ENCODE assay signal across 22 cellular contexts in the genomic region with DNA sequence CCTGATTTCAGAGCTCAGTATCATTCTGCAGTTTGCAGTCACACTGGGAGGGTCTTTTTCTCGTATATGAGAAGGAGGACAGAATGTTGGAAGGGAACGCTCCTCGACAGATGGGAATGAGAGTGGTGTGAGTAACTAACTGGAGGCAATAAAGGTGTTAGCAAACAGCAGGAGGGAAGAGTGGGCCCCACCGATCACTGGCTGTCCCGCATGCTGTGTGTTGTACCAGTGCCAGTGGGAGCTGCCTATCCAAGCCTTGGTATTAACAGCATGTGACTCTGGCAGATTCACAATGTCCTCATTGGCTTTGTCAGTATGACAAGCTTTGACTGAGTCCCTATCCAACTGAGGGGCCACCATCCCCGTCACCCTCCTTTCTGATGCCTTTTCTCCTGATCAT.
DNase-seq lines count a peak whose midpoint lies in the region; ATAC-seq, FAIRE-seq and TF ChIP-seq lines count a peak whose summit lies in the region.
"Had no signal": no experiment of that assay in that cellular context is flagged by ENCODE, and none has a peak within 500 bp of the region (broad histone marks: within the 10 kb centered on the region; RNA-seq: fewer than 3 reads in every experiment).

No MANE protein-coding gene starts in this region.

- H3K4me1 ChIP-seq in left ventricle myocardium inferior (peaks cover 51% of the 10 kb centered on the region), K562 (replicated peaks in 1 of 2; ENCODE audit: control insufficient read depth in 2 of 2, insufficient read depth in 2 of 2, low read length in 2 of 2) (peaks cover 0 to 19% of the 10 kb centered on the region in 2 experiments; a peak in 2 of 5 replicates)

- no TSS peak for BruUV-seq in K562 (replicated peaks; lab: Mats Ljungman, UMichigan)

- H3K36me3 ChIP-seq in left ventricle myocardium inferior = no peaks in the 10 kb centered on the region
- H3K36me3 ChIP-seq in K562 (ENCODE audit: control insufficient read depth, insufficient read depth, low read length) = no peaks in the 10 kb centered on the region
- H3K36me3 ChIP-seq: BLaER1 treated with 17β-estradiol and CSF1 and Interleukin-3, amounts not matched to agents 10 nM and 100 nM; heart left ventricle; lower lobe of right lung; spleen; tibial nerve had no signal

- peak overlapping the region; percentile 89 for H3K27ac Mint-ChIP-seq in mesothelial cell of epicardium
- peak overlapping the region; percentile 58 for H3K27ac Mint-ChIP-seq in type B pancreatic cell
- H3K27ac Mint-ChIP-seq in naive thymus-derived CD8-positive, alpha-beta T cell = no peak overlapping the region
- H3K27ac Mint-ChIP-seq: H9; stimulated activated naive CD8-positive, alpha-beta T cell treated with anti-CD3 and anti-CD28 coated beads, Interleukin-15, amount 100 ng/mL, for 72 hours; T-cell had no signal

- H3K27me3 ChIP-seq in left ventricle myocardium inferior (ENCODE audit: low read depth) (no peaks in the 10 kb centered on the region), K562 (ENCODE audit: control insufficient read depth in 2 of 2, insufficient read depth in 2 of 2, low read length in 2 of 2) (no peaks in the 10 kb centered on the region)
- H3K27me3 ChIP-seq: BLaER1 treated with 17β-estradiol and CSF1 and Interleukin-3, amounts not matched to agents 10 nM and 100 nM; heart left ventricle; spleen; tibial nerve had no signal

- no peaks in the 10 kb centered on the region for H3K79me2 ChIP-seq in K562 (ENCODE audit: control insufficient read depth, insufficient read depth, low read length)

- H3K36me3 Mint-ChIP-seq in mesothelial cell of epicardium (no peaks in the 10 kb centered on the region), type B pancreatic cell (peaks cover 4% of the 10 kb centered on the region)
- H3K36me3 Mint-ChIP-seq in naive thymus-derived CD8-positive, alpha-beta T cell = no peaks in the 10 kb centered on the region
- H3K36me3 Mint-ChIP-seq: T-cell had no signal

- no peaks in the 10 kb centered on the region for H3K9me3 ChIP-seq in left ventricle myocardium inferior (replicated peaks)
- no peaks in the 10 kb centered on the region for H3K9me3 ChIP-seq in K562 (replicated peaks; ENCODE audit: control insufficient read depth, insufficient read depth, low read depth, low read length)
- H3K9me3 ChIP-seq: heart left ventricle, lower lobe of right lung, spleen, tibial nerve had no signal

- H3K9me3 Mint-ChIP-seq in mesothelial cell of epicardium (peaks cover 9% of the 10 kb centered on the region), type B pancreatic cell (peaks cover 3% of the 10 kb centered on the region)
- H3K9me3 Mint-ChIP-seq in naive thymus-derived CD8-positive, alpha-beta T cell = peaks cover 0 to 3% (median 0%) of the 10 kb centered on the region in 9 donors
- H3K9me3 Mint-ChIP-seq: activated T-cell treated with anti-CD3 and anti-CD28 coated beads, Interleukin-2, amount 50 U/mL, for 4 hours; H9; stimulated activated naive CD8-positive, alpha-beta T cell treated with anti-CD3 and anti-CD28 coated beads, Interleukin-15, amount 100 ng/mL, for 72 hours; T-cell had no signal

- POLR2A ChIA-PET in K562 (lab: Yijun Ruan, JAX) = no interaction called here
- POLR2A ChIA-PET in naive thymus-derived CD8-positive, alpha-beta T cell (lab: Charles Lee) = interaction anchor here (0.7 kb wide), 1 partner anchor 86 kb away, joined by 3 read pairs; no protein-coding TSS in a partner anchor

- no peaks in the 10 kb centered on the region for H4K20me1 ChIP-seq in K562 (replicated peaks; ENCODE audit: control insufficient read depth, insufficient read depth, low read length)
- H4K20me1 ChIP-seq: BLaER1 treated with 17β-estradiol and CSF1 and Interleukin-3, amounts not matched to agents 10 nM and 100 nM had no signal

- peak overlapping the region; percentile 40; the same call in 1 of the 2 replicates for H2AFZ ChIP-seq in K562 (ENCODE audit: low read depth, low read length)

- TF ChIP-seq CTCF in left ventricle myocardium inferior (IDR thresholded peaks at IDR 0.05; ENCODE audit: borderline replicate concordance) (no peak), K562 (IDR thresholded peaks at IDR 0.05 in 2 of 3, conservative IDR thresholded peaks at IDR 0.05 in 1 of 3; ENCODE audit: insufficient read depth in 2 of 3, low read depth in 1 of 3, low read length in 3 of 3) (no peak), mesothelial cell of epicardium (IDR thresholded peaks at IDR 0.05; ENCODE audit: unreplicated experiment) (no peak), type B pancreatic cell (conservative IDR thresholded peaks at IDR 0.05) (no peak)

- H3K4me3 ChIP-seq in left ventricle myocardium inferior = no peak overlapping the region
- H3K4me3 ChIP-seq in K562 = no peak overlapping the region
- H3K4me3 ChIP-seq: BLaER1 treated with 17β-estradiol and CSF1 and Interleukin-3, amounts not matched to agents 10 nM and 100 nM; heart left ventricle; lower lobe of right lung; spleen; tibial nerve had no signal

- ATAC-seq in left ventricle myocardium superior (peak; percentile 13), K562 (no peak), GM18907 (IDR thresholded peaks at IDR 0.05; ENCODE audit: unreplicated experiment) (no peak)
- ATAC-seq in naive thymus-derived CD8-positive, alpha-beta T cell = no peak
- ATAC-seq: activated T-cell treated with anti-CD3 and anti-CD28 coated beads, Interleukin-2, amount 50 U/mL, for 4 hours; stimulated activated naive CD8-positive, alpha-beta T cell treated with anti-CD3 and anti-CD28 coated beads, Interleukin-15, amount 100 ng/mL, for 72 hours; T-cell had no signal

- FAIRE-seq in K562 (lab: Jason Lieb, UNC) = no peak

- WGBS in K562 (ENCODE audit: insufficient coverage, low coverage, missing lambda C conversion rate) = 86% methylated on average over 6 of the region's 6 CpGs

- no peak overlapping the region for H3K27ac ChIP-seq in left ventricle myocardium inferior (replicated peaks)
- H3K27ac ChIP-seq in K562 (ENCODE audit: extremely low read depth, low read depth, low read length) = no peak overlapping the region
- H3K27ac ChIP-seq: BLaER1 treated with 17β-estradiol and CSF1 and Interleukin-3, amounts not matched to agents 10 nM and 100 nM; heart left ventricle; lower lobe of right lung; spleen; tibial nerve had no signal

- H3K4me3 Mint-ChIP-seq in mesothelial cell of epicardium (no peak overlapping the region), type B pancreatic cell (peak overlapping the region; percentile 3)
- H3K4me3 Mint-ChIP-seq in naive thymus-derived CD8-positive, alpha-beta T cell = no peak overlapping the region
- H3K4me3 Mint-ChIP-seq: activated T-cell treated with anti-CD3 and anti-CD28 coated beads, Interleukin-2, amount 50 U/mL, for 4 hours; H9; stimulated activated naive CD8-positive, alpha-beta T cell treated with anti-CD3 and anti-CD28 coated beads, Interleukin-15, amount 100 ng/mL, for 72 hours; T-cell had no signal

- in situ Hi-C loops in K562 (cut with MboI) = no loop called here

- TF ChIP-seq POLR2A in K562 (conservative IDR thresholded peaks at IDR 0.05) = no peak

- H3K4me1 Mint-ChIP-seq in mesothelial cell of epicardium (peaks cover 69% of the 10 kb centered on the region), type B pancreatic cell (ENCODE audit: unreplicated experiment) (peaks cover 53% of the 10 kb centered on the region)
- H3K4me1 Mint-ChIP-seq in naive thymus-derived CD8-positive, alpha-beta T cell = peaks cover 0 to 31% (median 3%) of the 10 kb centered on the region in 4 donors

- TF ChIP-seq RAD21 in K562 (CRISPR knock-in tag; conservative IDR thresholded peaks at IDR 0.05 in 1 of 2, IDR thresholded peaks at IDR 0.05 in 1 of 2) = no peak

- DNase-seq in left ventricle myocardium superior (no peak), left ventricle myocardium inferior (no peak), K562 (ENCODE audit: extremely low read depth in 1 of 4, low spot score in 3 of 4) (no peak), mesothelial cell of epicardium (ENCODE audit: low spot score in 2 of 2, unreplicated experiment in 2 of 2) (no peak), type B pancreatic cell (ENCODE audit: extremely low spot score, unreplicated experiment) (no peak), iPS-NIHi7 (ENCODE audit: extremely low spot score) (no peak)
- no peak for DNase-seq in naive thymus-derived CD8-positive, alpha-beta T cell
- DNase-seq: activated naive CD4-positive, alpha-beta T cell treated with Interleukin-2 at 50 U/mL for 16 hours; activated T-cell treated with anti-CD3 and anti-CD28 coated beads, Interleukin-2, amount 50 U/mL, for 4 hours; H9; KG1; lower lobe of right lung; NCI-H1436; retina; spleen; stimulated activated CD4-positive, alpha-beta T cell treated with anti-CD3 and anti-CD28 coated beads, Interleukin-4, amount 100 ng/mL, for 24 hours; stimulated activated naive CD8-positive, alpha-beta T cell treated with anti-CD3 and anti-CD28 coated beads, Interleukin-15, amount 100 ng/mL, for 72 hours; T-cell had no signal

- H3K9ac ChIP-seq in K562 (ENCODE audit: insufficient read depth in 1 of 2, low read depth in 2 of 2, low read length in 2 of 2) = no peak overlapping the region
- H3K9ac ChIP-seq: BLaER1 treated with 17β-estradiol and CSF1 and Interleukin-3, amounts not matched to agents 10 nM and 100 nM had no signal

- no peaks in the 10 kb centered on the region for H3K9me1 ChIP-seq in K562 (ENCODE audit: control insufficient read depth, insufficient read depth, low read length)

- H3K4me2 ChIP-seq in K562 (ENCODE audit: insufficient read depth, low read length) = no peak overlapping the region

- intact Hi-C loops in left ventricle myocardium superior (cut with micrococcal nuclease) = no loop called here
- intact Hi-C loops in left ventricle myocardium inferior (cut with micrococcal nuclease) = no loop called here
- intact Hi-C loops in K562 (cut with micrococcal nuclease) = no loop called here

- TF ChIP-seq EP300 in K562 (IDR thresholded peaks at IDR 0.05; ENCODE audit: low read length) = no peak

- H3K27me3 Mint-ChIP-seq in mesothelial cell of epicardium (ENCODE audit: low read depth) = no peaks in the 10 kb centered on the region
- H3K27me3 Mint-ChIP-seq in type B pancreatic cell = no peaks in the 10 kb centered on the region
- H3K27me3 Mint-ChIP-seq in naive thymus-derived CD8-positive, alpha-beta T cell = no peaks in the 10 kb centered on the region
- H3K27me3 Mint-ChIP-seq: stimulated activated naive CD8-positive, alpha-beta T cell treated with anti-CD3 and anti-CD28 coated beads, Interleukin-15, amount 100 ng/mL, for 72 hours had no signal

- CTCF ChIA-PET in K562 (lab: Yijun Ruan, JAX; ENCODE audit: low intra/inter-chr PET ratio) = no interaction called here

TF ChIP-seq in K562, 482 proteins besides CTCF, POLR2A, EP300 and RAD21 (continues in another document):
- TF ChIP-seq RB1 (IDR thresholded peaks at IDR 0.05; ENCODE audit: low read depth) (no peak), DACH1 (IDR thresholded peaks at IDR 0.05; ENCODE audit: partially characterized antibody) (no peak), HIVEP1 (CRISPR knock-in tag; IDR thresholded peaks at IDR 0.05) (no peak)

Comparison
In these comparisons a context has a peak if more than half of its experiments do, and no peak if none do; other contexts are left out.
1. H3K27ac Mint-ChIP-seq: peak in mesothelial cell of epicardium (single experiment) and type B pancreatic cell (single experiment); none in naive thymus-derived CD8-positive, alpha-beta T cell (0 of 10).